In genomic region chr2:237723613-237724012, GRCh38 we compare ENCODE assay signal across 7 cellular contexts.
DNase-seq lines count a peak whose midpoint lies in the region; ATAC-seq lines count a peak whose summit lies in the region.

No MANE protein-coding gene starts in this region.

- ATAC-seq in GM18511 (IDR thresholded peaks at IDR 0.05; ENCODE audit: unreplicated experiment) (peak; percentile 61), HG03354 (IDR thresholded peaks at IDR 0.05; ENCODE audit: poor library complexity, severe bottlenecking, unreplicated experiment) (peak; percentile 74), left ventricle myocardium superior (peak; percentile 54)

- intact Hi-C loops in left ventricle myocardium superior (cut with micrococcal nuclease) = no loop called here

- peak; percentile 21 for DNase-seq in SW480 (ENCODE audit: low spot score)
- DNase-seq in left ventricle myocardium superior = peak; percentile 60
- no peak for DNase-seq in hippocampal formation (lab: John Stamatoyannopoulos, UW)
- DNase-seq in T-helper 9 cell = no peak
- DNase-seq in midbrain (lab: John Stamatoyannopoulos, UW) = no peak

Comparison
In these comparisons a context has a peak if more than half of its experiments do, and no peak if none do; other contexts are left out.
1. DNase-seq: peak in SW480 (single experiment) and left ventricle myocardium superior (single experiment); none in hippocampal formation (0 of 2), T-helper 9 cell (single experiment) and midbrain (single experiment).
2. Peak in every context shown above with its lines, with median percentiles within 50 percentile points of each other: ATAC-seq.